13 cellular contexts compared by ENCODE assay signal in the genomic region with DNA sequence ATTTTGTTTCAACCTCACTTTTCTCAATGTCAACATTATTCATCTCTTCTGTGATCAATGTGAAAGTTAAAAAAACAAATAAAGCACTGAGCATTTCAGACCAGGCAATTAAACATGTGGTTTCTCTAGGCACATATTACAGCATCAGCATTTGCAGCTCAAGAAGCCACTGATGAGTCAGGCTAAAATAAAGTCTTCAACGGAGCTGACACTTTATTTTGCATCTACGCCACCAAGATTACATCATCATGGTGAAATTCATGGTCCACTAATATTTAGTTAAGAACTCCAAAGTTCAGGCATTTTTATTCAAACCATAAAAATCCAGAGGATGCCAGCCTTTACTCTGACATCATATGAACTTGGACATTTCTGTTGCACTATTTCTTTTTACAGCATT. TPM values are rescaled to one million over a fixed set of nuclear protein-coding genes. Genes with fewer than 3 reads are reported as not detected.
DNase-seq lines count a peak whose midpoint lies in the region; ATAC-seq, FAIRE-seq and TF ChIP-seq lines count a peak whose summit lies in the region.
"Had no signal": no experiment of that assay in that cellular context is flagged by ENCODE, and none has a peak within 500 bp of the region (broad histone marks: within the 10 kb centered on the region; RNA-seq: fewer than 3 reads in every experiment).

No MANE protein-coding gene starts in this region.

- CTCF ChIA-PET in A549 (lab: Yijun Ruan, JAX) = no interaction called here

- no peak for FAIRE-seq in A549 (lab: Jason Lieb, UNC)
- FAIRE-seq: TTC549 had no signal

- no peak for TF ChIP-seq CTCF in A549 (IDR thresholded peaks at IDR 0.05)
- no peak for TF ChIP-seq CTCF in brain microvascular endothelial cell (IDR thresholded peaks at IDR 0.05; ENCODE audit: low read depth, low read length, missing control alignments)
- no peak for TF ChIP-seq CTCF in Peyer's patch (IDR thresholded peaks at IDR 0.05)

- peak in 1 of 2 experiments; percentile 44; a peak in 2 of 5 replicates for TF ChIP-seq EP300 in A549 (IDR thresholded peaks at IDR 0.05)

- H3K4me1 ChIP-seq in A549 (peaks cover 17% of the 10 kb centered on the region), Peyer's patch (no peaks in the 10 kb centered on the region)

- WGBS in A549 (ENCODE audit: missing lambda C conversion rate) = 4% methylated on average over 2 of the region's 2 CpGs

- POLR2A ChIA-PET in A549 (lab: Yijun Ruan, JAX) = no interaction called here

- peak overlapping the region; percentile 42 to 47; a peak in 4 of 6 replicates for H3K27ac ChIP-seq in A549
- no peak overlapping the region for H3K27ac ChIP-seq in brain microvascular endothelial cell
- no peak overlapping the region for H3K27ac ChIP-seq in Peyer's patch
- H3K27ac ChIP-seq: esophagus muscularis mucosa, HL-60 had no signal

- no peaks in the 10 kb centered on the region for H3K27me3 ChIP-seq in brain microvascular endothelial cell (replicated peaks)
- no peaks in the 10 kb centered on the region for H3K27me3 ChIP-seq in Peyer's patch
- H3K27me3 ChIP-seq: esophagus muscularis mucosa had no signal

- H3K4me2 ChIP-seq in A549 = peak overlapping the region; percentile 63

- H3K4me3 ChIP-seq in A549 (0 out of 3 replicates have a peak overlapping the region, but pooled peaks have one; percentile 5), brain microvascular endothelial cell (ENCODE audit: low read depth, low read length) (no peak overlapping the region), Peyer's patch (no peak overlapping the region)
- H3K4me3 ChIP-seq: esophagus muscularis mucosa had no signal

- no peak for TF ChIP-seq POLR2A in A549 (IDR thresholded peaks at IDR 0.05; ENCODE audit: low read length)
- TF ChIP-seq POLR2A in Peyer's patch (IDR thresholded peaks at IDR 0.05) = no peak

- H3K9me3 ChIP-seq in A549 (no peaks in the 10 kb centered on the region), Peyer's patch (no peaks in the 10 kb centered on the region)
- H3K9me3 ChIP-seq: esophagus muscularis mucosa had no signal

- peak; percentile 89 to 93 for ATAC-seq in A549
- no peak for ATAC-seq in HG03108 (IDR thresholded peaks at IDR 0.05; ENCODE audit: unreplicated experiment)

- peak; percentile 9 to 33; a peak in 1 of 5 replicates for TF ChIP-seq RAD21 in A549 (conservative IDR thresholded peaks at IDR 0.05 in 1 of 2, IDR thresholded peaks at IDR 0.05 in 1 of 2)

- H3K36me3 ChIP-seq in brain microvascular endothelial cell (replicated peaks) = no peaks in the 10 kb centered on the region
- no peaks in the 10 kb centered on the region for H3K36me3 ChIP-seq in Peyer's patch
- H3K36me3 ChIP-seq: esophagus muscularis mucosa had no signal

- DNase-seq in A549 (ENCODE audit: low read depth in 1 of 2, low spot score in 1 of 2) (peak in 1 of 2 experiments; percentile 81), HS-5 (ENCODE audit: low read depth) (peak; percentile 77), brain microvascular endothelial cell (peak; percentile 89), kidney glomerular epithelial cell (lab: John Stamatoyannopoulos, UW) (peak; percentile 89), Peyer's patch (no peak), NCI-H526 treated with DMSO at 0.1 percent for 48 hours (lab: John Stamatoyannopoulos, UW) (no peak), GDM1 (lab: John Stamatoyannopoulos, UW) (no peak)
- DNase-seq: CD4-positive, alpha-beta T cell; NCI-H446 had no signal

- in situ Hi-C loops in brain microvascular endothelial cell (cut with HindIII; ENCODE audit: low pct_ligation_motif_present, low sequenced_read_pairs) = no loop called here

TF ChIP-seq in A549, 52 proteins besides CTCF, POLR2A, EP300 and RAD21:
- TF ChIP-seq MAFK (IDR thresholded peaks at IDR 0.05; ENCODE audit: partially characterized antibody) = peak; percentile 91
- TF ChIP-seq FOSL2 (IDR thresholded peaks at IDR 0.05) = peak; percentile 69
- TF ChIP-seq FOSL2 (CRISPR knock-in tag; IDR thresholded peaks at IDR 0.05) = peak; percentile 81
- 0 out of 3 replicates have a peak, but pooled peaks have one; percentile 8 for TF ChIP-seq SMC3 (IDR thresholded peaks at IDR 0.05)
- TF ChIP-seq JUNB (IDR thresholded peaks at IDR 0.05) = peak; percentile 72
- TF ChIP-seq GATA3 (IDR thresholded peaks at IDR 0.05; ENCODE audit: borderline replicate concordance) = peak; percentile 63
- peak; percentile 60 to 81; a peak in 3 of 4 replicates for TF ChIP-seq CEBPB (IDR thresholded peaks at IDR 0.05)
- TF ChIP-seq CBX8 (IDR thresholded peaks at IDR 0.05) = no peak
- no peak for TF ChIP-seq RFX5 (IDR thresholded peaks at IDR 0.05)
- 0 out of 2 replicates have a peak, but pooled peaks have one; percentile 34 for TF ChIP-seq MAX (IDR thresholded peaks at IDR 0.05)
- TF ChIP-seq MAZ (IDR thresholded peaks at IDR 0.05; ENCODE audit: borderline replicate concordance, low read depth, low read length) = no peak
- TF ChIP-seq JUN (IDR thresholded peaks at IDR 0.05) = peak; percentile 60 to 61; a peak in 3 of 5 replicates

RNA-seq across cellular contexts. Expression of gene MAGI2, which starts 33.0 kb away (rescaled TPM):
- polyA plus RNA-seq in A549 (2011; rRNA removed) (0.78 and 0.81 TPM in 2 replicates), A549 (2017; fragmentation: RNase III; extraction: RNeasy Plus Mini Kit Qiagen cat#74134 plus additional on column Dnase treatment) (0.35 to 0.53 TPM (median 0.48 TPM) in 3 replicates)
- polyA plus RNA-seq in A549 (2012; cell fraction: cytosol; rRNA removed) = 0.15 and 0.22 TPM in 2 replicates
- polyA plus RNA-seq in A549 (2012; cell fraction: nucleus; rRNA removed) = 0.10 and 0.20 TPM in 2 replicates
- polyA minus RNA-seq in A549 (2011; rRNA and poly(A)+ RNA removed) = 1.3 and 1.5 TPM in 2 replicates
- total RNA-seq in Peyer's patch = 10 to 100 TPM in 1 of 4 donors, 1 to 10 TPM in 3; 1.6 to 12.4 (median 2.8) TPM
- total RNA-seq: CD4-positive, alpha-beta T cell had no signal

Comparison
In these comparisons a context has a peak if more than half of its experiments do, and no peak if none do; other contexts are left out.
1. DNase-seq: peak in HS-5 (single experiment), brain microvascular endothelial cell (single experiment) and kidney glomerular epithelial cell (single experiment); none in Peyer's patch (0 of 3), NCI-H526 treated with DMSO at 0.1 percent for 48 hours (single experiment) and GDM1 (single experiment).
2. H3K27ac ChIP-seq: peak in A549 (2 of 2); none in brain microvascular endothelial cell (single experiment) and Peyer's patch (0 of 4).